In the genomic region with DNA sequence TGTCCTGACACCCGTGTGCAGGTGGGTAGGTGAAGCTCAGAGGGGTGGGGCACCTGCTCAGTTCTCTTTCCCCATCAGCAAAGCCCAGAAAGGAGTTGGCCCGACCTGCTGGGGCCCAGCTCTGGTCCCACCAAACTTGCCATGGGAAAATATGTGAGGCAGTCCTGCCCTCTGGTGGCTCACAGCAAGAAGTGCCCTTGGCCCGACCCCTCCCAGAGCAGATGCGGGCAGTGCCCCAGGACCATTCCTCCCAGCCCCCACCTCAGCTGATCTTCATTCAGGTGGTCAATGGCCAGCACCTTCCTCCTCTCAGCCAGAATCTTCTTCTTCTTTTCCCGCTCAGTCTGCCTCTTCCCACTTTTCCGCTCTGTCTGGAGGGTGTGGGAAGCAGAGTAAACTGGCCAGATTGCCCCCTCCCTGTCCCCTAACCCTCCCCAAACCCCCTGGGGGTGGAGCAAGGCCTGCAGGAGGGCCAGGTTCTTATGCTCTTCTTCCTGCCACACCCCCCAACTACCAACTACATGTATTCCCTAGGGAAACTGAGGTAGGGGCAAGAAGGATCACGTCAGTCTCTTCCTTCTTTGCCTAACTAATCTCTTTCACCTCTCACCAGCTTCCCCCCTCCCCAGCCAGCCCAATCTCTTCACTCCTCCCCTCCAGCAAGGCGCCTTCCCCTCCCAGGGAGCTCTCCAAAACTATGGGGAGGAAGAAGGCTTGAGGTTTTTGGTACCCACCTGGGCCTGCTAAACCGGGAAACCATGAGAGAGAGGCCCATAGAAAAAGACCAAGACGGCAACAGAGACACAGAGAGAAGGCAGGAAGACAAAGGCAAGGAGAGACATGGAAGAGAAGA, we compare ENCODE assay signal across 8 cellular contexts. TPM values are rescaled to one million over a fixed set of nuclear protein-coding genes. Genes with fewer than 3 reads are reported as not detected.
DNase-seq lines count a peak whose midpoint lies in the region; ATAC-seq and TF ChIP-seq lines count a peak whose summit lies in the region.

No MANE protein-coding gene starts in this region.

- H3K36me3 Mint-ChIP-seq in activated CD4-positive, alpha-beta T cell treated with anti-CD3 and anti-CD28 coated beads, Interleukin-2, amount 10 ng/mL, durations not matched to agents 7 days and 5 days (ENCODE audit: low read depth): no peaks in the 10 kb centered on the region
- H3K36me3 Mint-ChIP-seq in activated CD4-positive, alpha-beta memory T cell treated with anti-CD3 and anti-CD28 coated beads for 36 hours: no peaks in the 10 kb centered on the region

- no peaks in the 10 kb centered on the region for H3K9me3 Mint-ChIP-seq in activated CD4-positive, alpha-beta T cell treated with anti-CD3 and anti-CD28 coated beads, Interleukin-2, amount 10 ng/mL, durations not matched to agents 7 days and 5 days
- no peaks in the 10 kb centered on the region for H3K9me3 Mint-ChIP-seq in activated CD4-positive, alpha-beta memory T cell treated with anti-CD3 and anti-CD28 coated beads for 36 hours

- no peaks in the 10 kb centered on the region for H4K20me1 ChIP-seq in Loucy (ENCODE audit: insufficient read depth, low read length, poor library complexity, severe bottlenecking)

- H3K9me2 ChIP-seq in Loucy (replicated peaks; ENCODE audit: low read depth, low read length): no peaks in the 10 kb centered on the region

- TF ChIP-seq CTCF in Loucy (conservative IDR thresholded peaks at IDR 0.05; ENCODE audit: low read length): peak; percentile 86

- H3K36me3 ChIP-seq in Loucy (ENCODE audit: insufficient read depth, low read length): no peaks in the 10 kb centered on the region

- no peak for ATAC-seq in HG03439 (IDR thresholded peaks at IDR 0.05; ENCODE audit: unreplicated experiment)
- no peak for ATAC-seq in GM19467 (IDR thresholded peaks at IDR 0.05; ENCODE audit: unreplicated experiment)

- no peak overlapping the region for H2AFZ ChIP-seq in Loucy (ENCODE audit: low read length)

- no peaks in the 10 kb centered on the region for H3K9me3 ChIP-seq in Loucy (ENCODE audit: insufficient read depth, low read depth, low read length)

- H3K4me3 ChIP-seq in Loucy (ENCODE audit: low read length, poor library complexity, severe bottlenecking): no peak overlapping the region

- H3K4me2 ChIP-seq in Loucy (ENCODE audit: low read depth, low read length, poor library complexity, severe bottlenecking): no peak overlapping the region

- CTCF ChIA-PET in activated CD4-positive, alpha-beta T cell treated with anti-CD3 and anti-CD28 coated beads, Interleukin-2, amount 10 ng/mL, durations not matched to agents 7 days and 5 days (lab: Charles Lee): interaction anchor here (0.8 to 1.5 kb wide), 4 partner anchors 10 to 110 kb away, joined by 3 to 5 read pairs (median 4); no protein-coding TSS in a partner anchor
- CTCF ChIA-PET in activated CD4-positive, alpha-beta memory T cell treated with anti-CD3 and anti-CD28 coated beads for 36 hours (lab: Charles Lee): interaction anchor here (0.8 to 6.4 kb wide), 7 partner anchors 11 to 109 kb away, joined by 3 to 36 read pairs (median 4); no protein-coding TSS in a partner anchor

- no peaks in the 10 kb centered on the region for H3F3A ChIP-seq in Loucy (ENCODE audit: low read depth)

- intact Hi-C loops in activated CD4-positive, alpha-beta memory T cell treated with anti-CD3 and anti-CD28 coated beads for 36 hours (cut with micrococcal nuclease): loop anchor here (1.0 kb wide), 1 partner anchor 108 kb away; no protein-coding TSS in a partner anchor

- H3K4me3 Mint-ChIP-seq in activated CD4-positive, alpha-beta T cell treated with anti-CD3 and anti-CD28 coated beads, Interleukin-2, amount 10 ng/mL, durations not matched to agents 7 days and 5 days: no peak overlapping the region
- H3K4me3 Mint-ChIP-seq in activated CD4-positive, alpha-beta memory T cell treated with anti-CD3 and anti-CD28 coated beads for 36 hours: no peak overlapping the region

- POLR2A ChIA-PET in activated CD4-positive, alpha-beta T cell treated with anti-CD3 and anti-CD28 coated beads, Interleukin-2, amount 10 ng/mL, durations not matched to agents 7 days and 5 days (lab: Charles Lee): no interaction called here
- POLR2A ChIA-PET in activated CD4-positive, alpha-beta memory T cell treated with anti-CD3 and anti-CD28 coated beads for 36 hours (lab: Charles Lee): no interaction called here

- no peak overlapping the region for H3K27ac Mint-ChIP-seq in activated CD4-positive, alpha-beta T cell treated with anti-CD3 and anti-CD28 coated beads, Interleukin-2, amount 10 ng/mL, durations not matched to agents 7 days and 5 days
- H3K27ac Mint-ChIP-seq in activated CD4-positive, alpha-beta memory T cell treated with anti-CD3 and anti-CD28 coated beads for 36 hours: no peak overlapping the region

- DNase-seq in activated CD4-positive, alpha-beta T cell treated with anti-CD3 and anti-CD28 coated beads, Interleukin-2, amount 10 ng/mL, durations not matched to agents 7 days and 5 days: peak; percentile 32
- no peak for DNase-seq in activated CD4-positive, alpha-beta T cell treated with anti-CD3 and anti-CD28 coated beads, Interleukin-2, amount 50 U/mL, for 1 hour
- peak; percentile 43 for DNase-seq in activated CD4-positive, alpha-beta memory T cell treated with anti-CD3 and anti-CD28 coated beads for 36 hours
- DNase-seq in glomerular endothelial cell (ENCODE audit: extremely low read depth, low read depth, low spot score) (peak; percentile 7), putamen (ENCODE audit: low spot score) (peak; percentile 13)

- H3K9ac ChIP-seq in Loucy (ENCODE audit: low read depth, low read length, poor library complexity, severe bottlenecking): no peak overlapping the region

- no peaks in the 10 kb centered on the region for H3K79me2 ChIP-seq in Loucy (ENCODE audit: insufficient read depth, low read length)

- no peaks in the 10 kb centered on the region for H3K4me1 ChIP-seq in Loucy (ENCODE audit: insufficient read depth, low read length, poor library complexity, severe bottlenecking)

- H3K4me1 Mint-ChIP-seq in activated CD4-positive, alpha-beta T cell treated with anti-CD3 and anti-CD28 coated beads, Interleukin-2, amount 10 ng/mL, durations not matched to agents 7 days and 5 days: no peaks in the 10 kb centered on the region
- H3K4me1 Mint-ChIP-seq in activated CD4-positive, alpha-beta memory T cell treated with anti-CD3 and anti-CD28 coated beads for 36 hours (ENCODE audit: low read depth): no peaks in the 10 kb centered on the region

- H3K27me3 ChIP-seq in Loucy (ENCODE audit: insufficient read depth, low read length, poor library complexity, severe bottlenecking): no peaks in the 10 kb centered on the region

- peaks cover 2% of the 10 kb centered on the region for H3K27me3 Mint-ChIP-seq in activated CD4-positive, alpha-beta T cell treated with anti-CD3 and anti-CD28 coated beads, Interleukin-2, amount 10 ng/mL, durations not matched to agents 7 days and 5 days
- H3K27me3 Mint-ChIP-seq in activated CD4-positive, alpha-beta memory T cell treated with anti-CD3 and anti-CD28 coated beads for 36 hours: peaks cover 4% of the 10 kb centered on the region

RNA-seq across cellular contexts. Expression of a gene that starts 15.6 kb away (rescaled TPM):
- not detected for total RNA-seq in activated CD4-positive, alpha-beta T cell treated with anti-CD3 and anti-CD28 coated beads, Interleukin-2, amount 10 ng/mL, durations not matched to agents 7 days and 5 days
- not detected for total RNA-seq in activated CD4-positive, alpha-beta memory T cell treated with anti-CD3 and anti-CD28 coated beads for 36 hours
- total RNA-seq in glomerular endothelial cell: 0.88 TPM in 1 of 2 replicates, not detected in the other

RNA-seq across cellular contexts. Expression of a gene that starts 37.2 kb away (rescaled TPM):
- total RNA-seq in activated CD4-positive, alpha-beta T cell treated with anti-CD3 and anti-CD28 coated beads, Interleukin-2, amount 10 ng/mL, durations not matched to agents 7 days and 5 days: not detected
- total RNA-seq in activated CD4-positive, alpha-beta memory T cell treated with anti-CD3 and anti-CD28 coated beads for 36 hours: not detected
- total RNA-seq in glomerular endothelial cell: 1.1 TPM in 2 replicates

RNA-seq across cellular contexts. Expression of a gene that starts 59.7 kb away (rescaled TPM):
- not detected for total RNA-seq in activated CD4-positive, alpha-beta T cell treated with anti-CD3 and anti-CD28 coated beads, Interleukin-2, amount 10 ng/mL, durations not matched to agents 7 days and 5 days
- not detected for total RNA-seq in activated CD4-positive, alpha-beta memory T cell treated with anti-CD3 and anti-CD28 coated beads for 36 hours
- not detected in 2 replicates for total RNA-seq in glomerular endothelial cell
